Comparison of ENCODE assay signal across 8 cellular contexts in the genomic region with DNA sequence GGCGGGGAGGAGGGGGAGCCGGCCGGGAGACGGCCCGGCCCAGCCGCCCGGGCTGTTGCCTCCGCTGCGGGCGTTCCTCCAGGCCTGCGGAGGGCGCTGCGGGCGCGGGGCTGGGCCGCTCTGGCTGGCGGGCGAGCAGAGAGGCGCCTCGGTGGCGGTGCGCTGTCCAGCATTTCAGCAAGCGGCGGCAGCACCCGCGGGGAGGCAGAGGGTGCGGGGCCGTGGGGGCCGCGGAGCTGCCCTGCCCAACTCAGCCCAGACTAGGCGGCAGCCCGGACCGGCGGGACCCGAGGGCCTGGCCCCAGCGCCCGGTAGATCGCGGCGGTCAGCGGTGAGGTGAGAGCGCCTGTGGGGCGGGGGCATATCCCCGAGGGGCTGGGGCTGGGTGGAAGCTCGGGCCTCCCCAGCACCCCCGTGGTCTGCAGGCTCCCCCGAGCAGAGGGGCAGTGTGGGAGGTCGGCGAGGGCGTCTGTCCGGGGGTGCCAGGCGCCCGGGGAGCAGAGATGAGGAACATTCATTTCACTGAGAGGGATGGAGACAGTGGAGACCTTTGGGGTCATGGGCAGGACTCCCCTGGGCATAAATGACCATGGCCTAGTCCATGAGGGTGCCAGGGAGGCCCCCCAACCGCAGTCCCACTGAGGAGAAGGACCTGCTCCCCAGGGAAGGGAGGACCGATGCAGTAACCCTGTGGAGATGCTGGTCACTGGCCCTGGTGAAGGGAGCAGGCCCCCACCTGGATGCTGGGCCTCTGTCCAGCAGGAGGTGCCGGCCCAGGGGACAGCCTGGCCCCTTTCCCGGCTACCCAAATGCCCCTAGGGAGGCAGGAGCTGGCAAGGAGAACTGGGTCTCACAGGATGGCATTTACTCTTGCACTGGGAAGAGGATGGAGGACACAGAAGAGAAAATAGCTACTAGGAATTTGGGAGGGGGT. TPM values are rescaled to one million over a fixed set of nuclear protein-coding genes. Genes with fewer than 3 reads are reported as not detected.
DNase-seq lines count a peak whose midpoint lies in the region; ATAC-seq and TF ChIP-seq lines count a peak whose summit lies in the region.

A gene with protein sequence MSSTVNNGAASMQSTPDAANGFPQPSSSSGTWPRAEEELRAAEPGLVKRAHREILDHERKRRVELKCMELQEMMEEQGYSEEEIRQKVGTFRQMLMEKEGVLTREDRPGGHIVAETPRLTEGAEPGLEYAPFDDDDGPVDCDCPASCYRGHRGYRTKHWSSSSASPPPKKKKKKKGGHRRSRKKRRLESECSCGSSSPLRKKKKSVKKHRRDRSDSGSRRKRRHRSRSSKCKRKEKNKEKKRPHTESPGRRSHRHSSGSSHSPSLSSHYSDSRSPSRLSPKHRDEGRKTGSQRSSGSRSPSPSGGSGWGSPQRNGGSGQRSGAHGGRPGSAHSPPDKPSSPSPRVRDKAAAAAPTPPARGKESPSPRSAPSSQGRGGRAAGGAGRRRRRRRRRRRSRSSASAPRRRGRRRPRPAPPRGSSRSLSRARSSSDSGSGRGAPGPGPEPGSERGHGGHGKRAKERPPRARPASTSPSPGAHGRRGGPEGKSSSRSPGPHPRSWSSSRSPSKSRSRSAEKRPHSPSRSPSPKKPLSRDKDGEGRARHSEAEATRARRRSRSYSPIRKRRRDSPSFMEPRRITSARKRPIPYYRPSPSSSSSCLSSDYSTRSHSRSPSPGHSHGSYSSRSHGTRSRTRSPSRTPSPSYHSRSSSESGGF (plus strand): TSS at position 165 of the 934 bp plus-strand sequence. CDS start 33,171 bp downstream, outside the sequence.

- H3K4me3 ChIP-seq in right lobe of liver: no peak within 1 kb of the TSS

- peaks cover 0 to 4% of the 10 kb centered on the region in 2 donors for H3K27me3 ChIP-seq in right lobe of liver

- no peak within 1 kb of the TSS for H3K27ac ChIP-seq in right lobe of liver

- 0% methylated on average over 2 of the region's 57 CpGs for WGBS in right lobe of liver (ENCODE audit: insufficient coverage, low coverage, low lambda C conversion rate, missing lambda C conversion rate)

- TF ChIP-seq CTCF in GM10248 (IDR thresholded peaks at IDR 0.05; ENCODE audit: control extremely low read depth, extremely low read depth, low read depth, missing control alignments) (peak; percentile 97), right lobe of liver (IDR thresholded peaks at IDR 0.05) (peak; percentile 44 to 74 (median 52))

- DNase-seq in GM10248 (ENCODE audit: extremely low spot score): peak; percentile 89
- peak; percentile 93 for DNase-seq in NCI-H69 (lab: John Stamatoyannopoulos, UW)
- peak; percentile 85 to 86 for DNase-seq in activated CD4-positive, alpha-beta T cell treated with anti-CD3 and anti-CD28 coated beads, Interleukin-2, amount 50 U/mL, for 48 hours
- DNase-seq in dermis microvascular lymphatic vessel endothelial cell (ENCODE audit: low read depth in 2 of 2): peak; percentile 45 to 77
- DNase-seq in right lobe of liver: peak; percentile 76 to 81 (median 81)
- DNase-seq in stimulated activated CD4-positive, alpha-beta T cell treated with anti-CD3 and anti-CD28 coated beads, Interleukin-4, amount 100 ng/mL, for 48 hours (ENCODE audit: low read depth in 2 of 2): peak; percentile 81 to 84
- no peak for DNase-seq in AML-193 (lab: John Stamatoyannopoulos, UW)

- intact Hi-C loops in right lobe of liver (cut with DNase I): no loop called here

- CTCF ChIA-PET in GM10248 (lab: Yijun Ruan, JAX): interaction anchor here (0.6 to 1.9 kb wide), 10 partner anchors 14 to 158 kb away, joined by 3 to 6 read pairs (median 3); no protein-coding TSS in a partner anchor

- H3K9me3 ChIP-seq in right lobe of liver: no peaks in the 10 kb centered on the region

- no peak for TF ChIP-seq POLR2A in right lobe of liver (IDR thresholded peaks at IDR 0.05)

- H3K4me1 ChIP-seq in right lobe of liver: no peaks in the 10 kb centered on the region

- ATAC-seq in HG03439 (IDR thresholded peaks at IDR 0.05; ENCODE audit: unreplicated experiment) (peak; percentile 74), right lobe of liver (peak; percentile 91 to 100 (median 96))

- POLR2A ChIA-PET in GM10248 (lab: Yijun Ruan, JAX): no interaction called here

- no peaks in the 10 kb centered on the region for H3K36me3 ChIP-seq in right lobe of liver

RNA-seq across cellular contexts. Expression of the gene that starts here (rescaled TPM):
- total RNA-seq in dermis microvascular lymphatic vessel endothelial cell (1.3 and 3.3 TPM in 2 replicates), right lobe of liver (under 1 TPM in 4 of 6 experiments, not detected in 2; 0.14 to 0.37 (median 0.19) TPM)

Comparison
In these comparisons a context has a peak if more than half of its experiments do, and no peak if none do; other contexts are left out.
1. Peak in DNase-seq and ATAC-seq in right lobe of liver; RNA of the gene not detected or under 1 TPM.
2. DNase-seq: peak in GM10248 (single experiment), NCI-H69 (single experiment), activated CD4-positive, alpha-beta T cell treated with anti-CD3 and anti-CD28 coated beads, Interleukin-2, amount 50 U/mL, for 48 hours (2 of 2), dermis microvascular lymphatic vessel endothelial cell (2 of 2) and stimulated activated CD4-positive, alpha-beta T cell treated with anti-CD3 and anti-CD28 coated beads, Interleukin-4, amount 100 ng/mL, for 48 hours (2 of 2); none in AML-193 (0 of 2).